20 cellular contexts compared by ENCODE assay signal in genomic region chr22:26986884-26987283, GRCh38.
"Had no signal": no experiment of that assay in that cellular context is flagged by ENCODE, and none has a peak within 500 bp of the region (broad histone marks: within the 10 kb centered on the region; RNA-seq: fewer than 3 reads in every experiment).

No MANE protein-coding gene starts in this region.

- H3K9me3 ChIP-seq: body of pancreas, thyroid gland, uterus had no signal

- H3K4me1 ChIP-seq: body of pancreas, thyroid gland, uterus had no signal

- H3K27ac Mint-ChIP-seq: activated naive CD8-positive, alpha-beta T cell treated with anti-CD3 and anti-CD28 coated beads for 36 hours; naive B cell; stimulated activated memory B cell treated with anti-CD40 and anti-IgM and Interleukin-4, amounts not matched to agents 10 μg/mL and 1 μg/mL and 100 μg/mL, for 72 hours had no signal

- H3K4me3 Mint-ChIP-seq: activated naive CD8-positive, alpha-beta T cell treated with anti-CD3 and anti-CD28 coated beads for 36 hours; central memory CD8-positive, alpha-beta T cell; naive B cell; stimulated activated memory B cell treated with anti-CD40 and anti-IgM and Interleukin-4, amounts not matched to agents 10 μg/mL and 1 μg/mL and 100 μg/mL, for 72 hours had no signal

- ATAC-seq: activated CD4-positive, CD25-positive, alpha-beta regulatory T cell treated with anti-CD3 and anti-CD28 coated beads, Interleukin-2, amount 50 U/mL, for 24 hours; body of pancreas; left cardiac atrium; stimulated activated memory B cell treated with anti-CD40 and anti-IgM and Interleukin-4, amounts not matched to agents 10 μg/mL and 1 μg/mL and 100 μg/mL, for 72 hours had no signal

- H3K36me3 ChIP-seq: thyroid gland, uterus had no signal

- H3K27me3 ChIP-seq: body of pancreas, thyroid gland, uterus had no signal

- H3K27ac ChIP-seq: body of pancreas, coronary artery, thyroid gland, uterus had no signal

- DNase-seq: activated CD4-positive, alpha-beta T cell treated with anti-CD3 and anti-CD28 coated beads, Interleukin-2, amount 50 U/mL, for 1 hour; activated CD8-positive, alpha-beta memory T cell treated with anti-CD3 and anti-CD28 coated beads for 24 hours; activated naive CD8-positive, alpha-beta T cell treated with anti-CD3 and anti-CD28 coated beads for 36 hours; amygdala; body of pancreas; effector CD4-positive, alpha-beta T cell; foreskin fibroblast; hypothalamus; left cardiac atrium; naive B cell; posterior cingulate gyrus; stimulated activated CD4-positive, alpha-beta T cell treated with anti-CD3 and anti-CD28 coated beads, Interleukin-2, amount 100 ng/mL, for 48 hours; thyroid gland; uterus had no signal

- H3K36me3 Mint-ChIP-seq: activated naive CD8-positive, alpha-beta T cell treated with anti-CD3 and anti-CD28 coated beads for 36 hours; naive B cell; stimulated activated memory B cell treated with anti-CD40 and anti-IgM and Interleukin-4, amounts not matched to agents 10 μg/mL and 1 μg/mL and 100 μg/mL, for 72 hours had no signal

- FAIRE-seq: endothelial cell of umbilical vein had no signal

- H3K27me3 Mint-ChIP-seq: activated naive CD8-positive, alpha-beta T cell treated with anti-CD3 and anti-CD28 coated beads for 36 hours had no signal

- H3K9me3 Mint-ChIP-seq: activated naive CD8-positive, alpha-beta T cell treated with anti-CD3 and anti-CD28 coated beads for 36 hours; central memory CD8-positive, alpha-beta T cell; stimulated activated memory B cell treated with anti-CD40 and anti-IgM and Interleukin-4, amounts not matched to agents 10 μg/mL and 1 μg/mL and 100 μg/mL, for 72 hours had no signal

- H3K4me3 ChIP-seq: body of pancreas, coronary artery, lung, thyroid gland, uterus had no signal

- H3K4me1 Mint-ChIP-seq: activated naive CD8-positive, alpha-beta T cell treated with anti-CD3 and anti-CD28 coated beads for 36 hours; central memory CD8-positive, alpha-beta T cell had no signal
